In genomic region chr7:130896898-130897514, GRCh38 we compare ENCODE assay signal across 8 cellular contexts.
DNase-seq lines count a peak whose midpoint lies in the region; ATAC-seq lines count a peak whose summit lies in the region.

No MANE protein-coding gene starts in this region.

- H3K27ac ChIP-seq in CD4-positive, CD25-positive, alpha-beta regulatory T cell (ENCODE audit: insufficient read depth, low read length, poor library complexity, severe bottlenecking): peak overlapping the region; percentile 83
- no peak overlapping the region for H3K27ac ChIP-seq in mesendoderm (ENCODE audit: low read depth, low read length)

- peak overlapping the region; percentile 44 for H4K5ac ChIP-seq in mesendoderm (ENCODE audit: low read length)

- H3K27ac Mint-ChIP-seq in CD4-positive, CD25-positive, alpha-beta regulatory T cell: peak overlapping the region; percentile 58 to 94 (median 93)
- peak overlapping the region; percentile 74 for H3K27ac Mint-ChIP-seq in activated CD8-positive, alpha-beta memory T cell treated with anti-CD3 and anti-CD28 coated beads, Interleukin-2, amount 10 ng/mL, durations not matched to agents 7 days and 5 days
- H3K27ac Mint-ChIP-seq in effector memory CD8-positive, alpha-beta T cell: peak overlapping the region; percentile 62 to 94

- H3K9me3 ChIP-seq in CD4-positive, CD25-positive, alpha-beta regulatory T cell (ENCODE audit: control insufficient read depth in 2 of 2, low read length in 2 of 2): no peaks in the 10 kb centered on the region

- WGBS in mesendoderm (ENCODE audit: extremely low coverage, insufficient coverage, low lambda C conversion rate): no CpG with 5 or more reads among the region's 22 CpGs

- no peak overlapping the region for H2BK5ac ChIP-seq in mesendoderm (ENCODE audit: low read length)

- peak overlapping the region; percentile 39 to 72 (median 54) for H3K4me3 Mint-ChIP-seq in CD4-positive, CD25-positive, alpha-beta regulatory T cell
- H3K4me3 Mint-ChIP-seq in activated CD8-positive, alpha-beta memory T cell treated with anti-CD3 and anti-CD28 coated beads, Interleukin-2, amount 10 ng/mL, durations not matched to agents 7 days and 5 days: no peak overlapping the region
- peak overlapping the region; percentile 57 to 71 for H3K4me3 Mint-ChIP-seq in effector memory CD8-positive, alpha-beta T cell

- H3K56ac ChIP-seq in mesendoderm (ENCODE audit: low read length): peak overlapping the region; percentile 71

- H3K36me3 ChIP-seq in CD4-positive, CD25-positive, alpha-beta regulatory T cell (ENCODE audit: control insufficient read depth, insufficient read depth, low read length): peaks cover 74% of the 10 kb centered on the region
- H3K36me3 ChIP-seq in mesendoderm (ENCODE audit: control insufficient read depth, insufficient read depth, low read length): no peaks in the 10 kb centered on the region

- H3K4me2 ChIP-seq in mesendoderm (ENCODE audit: low read length): no peak overlapping the region

- no peak overlapping the region for H2BK15ac ChIP-seq in mesendoderm (replicated peaks; ENCODE audit: low read depth)

- H3K9me3 Mint-ChIP-seq in CD4-positive, CD25-positive, alpha-beta regulatory T cell: peaks cover 0 to 4% (median 0%) of the 10 kb centered on the region in 7 donors
- H3K9me3 Mint-ChIP-seq in activated CD8-positive, alpha-beta memory T cell treated with anti-CD3 and anti-CD28 coated beads, Interleukin-2, amount 10 ng/mL, durations not matched to agents 7 days and 5 days (ENCODE audit: low read depth): no peaks in the 10 kb centered on the region
- H3K9me3 Mint-ChIP-seq in effector memory CD8-positive, alpha-beta T cell: no peaks in the 10 kb centered on the region

- no peaks in the 10 kb centered on the region for H3K79me2 ChIP-seq in mesendoderm (ENCODE audit: control insufficient read depth, insufficient read depth, low read length)

- ATAC-seq in CD4-positive, CD25-positive, alpha-beta regulatory T cell (ENCODE audit: low read depth in 2 of 2): peak; percentile 38 to 44
- peak; percentile 73 for ATAC-seq in activated CD8-positive, alpha-beta memory T cell treated with anti-CD3 and anti-CD28 coated beads, Interleukin-2, amount 10 ng/mL, durations not matched to agents 7 days and 5 days
- ATAC-seq in effector memory CD8-positive, alpha-beta T cell (replicated peaks): peak; percentile 76
- ATAC-seq in HG03196 (IDR thresholded peaks at IDR 0.05; ENCODE audit: unreplicated experiment): no peak

- H3K27me3 ChIP-seq in CD4-positive, CD25-positive, alpha-beta regulatory T cell (ENCODE audit: control insufficient read depth, insufficient read depth, low read length): no peaks in the 10 kb centered on the region
- no peaks in the 10 kb centered on the region for H3K27me3 ChIP-seq in mesendoderm (ENCODE audit: insufficient read depth, low read length, poor library complexity)

- H3K4me3 ChIP-seq in CD4-positive, CD25-positive, alpha-beta regulatory T cell (ENCODE audit: low read depth, low read length): no peak overlapping the region
- no peak overlapping the region for H3K4me3 ChIP-seq in mesendoderm (ENCODE audit: low read length)

- H3K4me1 ChIP-seq in CD4-positive, CD25-positive, alpha-beta regulatory T cell (ENCODE audit: control insufficient read depth, insufficient read depth, low read length, poor library complexity, severe bottlenecking): peaks cover 78% of the 10 kb centered on the region
- no peaks in the 10 kb centered on the region for H3K4me1 ChIP-seq in mesendoderm (ENCODE audit: control insufficient read depth, low read depth, low read length)

- H2BK120ac ChIP-seq in mesendoderm (ENCODE audit: low read depth, low read length): no peak overlapping the region

- H3K36me3 Mint-ChIP-seq in CD4-positive, CD25-positive, alpha-beta regulatory T cell: peaks cover 52% of the 10 kb centered on the region
- peaks cover 59% of the 10 kb centered on the region for H3K36me3 Mint-ChIP-seq in activated CD8-positive, alpha-beta memory T cell treated with anti-CD3 and anti-CD28 coated beads, Interleukin-2, amount 10 ng/mL, durations not matched to agents 7 days and 5 days
- H3K36me3 Mint-ChIP-seq in effector memory CD8-positive, alpha-beta T cell (ENCODE audit: insufficient read depth): peaks cover 98% of the 10 kb centered on the region

- CTCF ChIA-PET in activated CD8-positive, alpha-beta memory T cell treated with anti-CD3 and anti-CD28 coated beads, Interleukin-2, amount 10 ng/mL, durations not matched to agents 7 days and 5 days (lab: Charles Lee): interaction anchor here (0.7 to 4.9 kb wide), 60 partner anchors 7 to 758 kb away, joined by 3 to 53 read pairs (median 6); no protein-coding TSS in a partner anchor

- DNase-seq in CD4-positive, CD25-positive, alpha-beta regulatory T cell: peak; percentile 66 to 80 (median 77)
- DNase-seq in H4 (ENCODE audit: low spot score): peak; percentile 82
- peak; percentile 58 for DNase-seq in NCI-H748 (lab: John Stamatoyannopoulos, UW; ENCODE audit: unreplicated experiment)
- DNase-seq in activated CD8-positive, alpha-beta memory T cell treated with anti-CD3 and anti-CD28 coated beads, Interleukin-2, amount 10 ng/mL, durations not matched to agents 7 days and 5 days: peak; percentile 82
- peak; percentile 65 to 70 (median 66) for DNase-seq in effector memory CD8-positive, alpha-beta T cell
- DNase-seq in mesendoderm: peak; percentile 89
- DNase-seq in stimulated activated CD8-positive, alpha-beta memory T cell treated with anti-CD3 and anti-CD28 coated beads, Interleukin-4, amount 100 ng/mL, for 1 hour (ENCODE audit: low read depth in 2 of 2, low spot score in 1 of 2): peak; percentile 33 to 55

- no peak overlapping the region for H3K4ac ChIP-seq in mesendoderm (ENCODE audit: low read depth, low read length)

- H3K9ac ChIP-seq in mesendoderm (ENCODE audit: low read length): no peak overlapping the region

- peaks cover 20 to 95% (median 82%) of the 10 kb centered on the region in 4 donors for H3K4me1 Mint-ChIP-seq in CD4-positive, CD25-positive, alpha-beta regulatory T cell
- H3K4me1 Mint-ChIP-seq in activated CD8-positive, alpha-beta memory T cell treated with anti-CD3 and anti-CD28 coated beads, Interleukin-2, amount 10 ng/mL, durations not matched to agents 7 days and 5 days: peaks cover 82% of the 10 kb centered on the region
- H3K4me1 Mint-ChIP-seq in effector memory CD8-positive, alpha-beta T cell (ENCODE audit: low read depth in 2 of 2): peaks cover 62 to 75% of the 10 kb centered on the region in 2 donors

- H3K27me3 Mint-ChIP-seq in CD4-positive, CD25-positive, alpha-beta regulatory T cell: peaks cover 5% of the 10 kb centered on the region
- no peaks in the 10 kb centered on the region for H3K27me3 Mint-ChIP-seq in activated CD8-positive, alpha-beta memory T cell treated with anti-CD3 and anti-CD28 coated beads, Interleukin-2, amount 10 ng/mL, durations not matched to agents 7 days and 5 days
- H3K27me3 Mint-ChIP-seq in effector memory CD8-positive, alpha-beta T cell: no peaks in the 10 kb centered on the region

- H4K8ac ChIP-seq in mesendoderm (ENCODE audit: low read depth, low read length): no peak overlapping the region

- no peak overlapping the region for H2AK5ac ChIP-seq in mesendoderm (ENCODE audit: low read length)

- no peak overlapping the region for H3K18ac ChIP-seq in mesendoderm (ENCODE audit: low read length)

- H3K79me1 ChIP-seq in mesendoderm (ENCODE audit: low read length): no peaks in the 10 kb centered on the region

- H3K23ac ChIP-seq in mesendoderm (ENCODE audit: low read length): no peak overlapping the region
